Comparison of ENCODE assay signal across 8 cellular contexts in the genomic region with DNA sequence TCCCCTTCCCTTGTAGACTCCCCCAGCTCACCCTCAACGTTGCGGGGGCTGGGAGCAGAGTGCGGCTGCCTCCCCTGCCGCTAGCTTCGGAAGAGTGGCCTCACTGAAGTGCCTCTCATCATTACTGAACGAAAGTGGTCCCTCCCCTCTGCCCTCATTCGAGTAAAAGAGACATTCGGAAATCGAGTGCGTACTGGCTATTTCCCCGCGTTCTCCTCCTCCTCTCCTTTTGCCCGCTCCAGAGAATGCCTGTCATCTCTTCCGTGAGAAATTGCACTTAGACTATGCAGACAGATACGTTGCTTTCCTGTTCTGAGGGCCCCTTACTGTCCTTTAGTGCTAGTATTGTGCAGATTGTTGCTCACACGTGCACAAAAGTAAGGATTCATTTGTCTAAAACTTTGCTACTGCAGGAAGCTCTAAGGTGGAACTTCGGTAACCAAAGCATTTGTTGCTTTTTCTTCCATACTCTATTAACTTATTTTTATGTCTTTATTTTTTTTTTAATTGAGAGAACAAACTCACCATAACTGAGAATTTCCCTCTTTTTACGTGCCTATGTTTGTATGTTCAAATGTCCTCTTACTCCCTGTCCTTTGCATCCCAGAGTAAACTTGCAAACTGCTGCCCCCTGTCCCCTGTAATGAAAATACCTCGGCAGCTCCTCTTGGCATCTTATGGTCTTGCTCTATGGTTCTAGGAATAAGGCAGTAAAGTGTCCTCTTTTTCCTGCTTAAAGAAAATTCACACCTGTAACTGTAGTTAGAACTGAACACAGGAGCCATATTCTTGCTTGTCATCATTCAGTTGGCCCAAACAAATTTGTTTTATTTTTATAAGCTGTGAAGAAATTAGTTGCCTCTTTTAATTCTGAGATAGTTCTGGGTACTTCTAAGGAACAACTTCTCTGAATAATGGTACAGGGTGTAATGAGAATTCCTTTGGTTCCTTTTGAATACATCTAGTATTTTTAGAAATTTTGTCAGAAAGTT. TPM values are rescaled to one million over a fixed set of nuclear protein-coding genes. Genes with fewer than 3 reads are reported as not detected.
DNase-seq lines count a peak whose midpoint lies in the region; ATAC-seq and TF ChIP-seq lines count a peak whose summit lies in the region.

No MANE protein-coding gene starts in this region.

- H3K4me3 Mint-ChIP-seq in T-helper 1 cell treated with Interleukin-12 subunit alpha and Interleukin-12 subunit beta and Interleukin-4 antibody, amounts not matched to agents 30 μg/mL and 1 μg/mL, for 36 hours: peak overlapping the region; percentile 98
- peak overlapping the region; percentile 91 to 95 for H3K4me3 Mint-ChIP-seq in stimulated activated naive B cell treated with anti-CD40 and anti-IgM and Interleukin-4, amounts not matched to agents 10 μg/mL and 1 μg/mL and 100 μg/mL, for 72 hours

- peak overlapping the region; percentile 87 for H3K4me3 ChIP-seq in A673 (ENCODE audit: low read depth, low read length, poor library complexity, severe bottlenecking)

- intact Hi-C loops in A673 (cut with micrococcal nuclease; ENCODE audit: unreplicated experiment) (loop anchor here (2.0 to 5.0 kb wide), 2 partner anchors 62 to 380 kb away; no protein-coding TSS in a partner anchor), left colon (cut with DNase I, micrococcal nuclease) (loop anchor here in 1 of 2 donors (10.0 kb wide), 1 partner anchor 58 kb away; no protein-coding TSS in a partner anchor)

- H3K9me3 ChIP-seq in A673 (ENCODE audit: low read depth, low read length, poor library complexity, severe bottlenecking): no peaks in the 10 kb centered on the region

- peak overlapping the region; percentile 86 for H3K27ac ChIP-seq in A673 (ENCODE audit: low read depth, low read length, poor library complexity, severe bottlenecking)
- H3K27ac ChIP-seq in cingulate gyrus (ENCODE audit: low read depth, low read length): peak overlapping the region; percentile 85

- POLR2A ChIA-PET in A673 (lab: Charles Lee; ENCODE audit: low non-redundant PET): no interaction called here

- TF ChIP-seq CTCF in A673 (conservative IDR thresholded peaks at IDR 0.05; ENCODE audit: low read depth, low read length): peak; percentile 77

- no peaks in the 10 kb centered on the region for H3K4me1 ChIP-seq in A673 (ENCODE audit: insufficient read depth, low read length, poor library complexity, severe bottlenecking)

- DNase-seq in A673 (ENCODE audit: low spot score) (peak; percentile 79), NCI-H1105 treated with DMSO at 0.1 percent for 48 hours (lab: John Stamatoyannopoulos, UW) (peak; percentile 82), left colon (peak; percentile 41 to 56)
- DNase-seq in stimulated activated naive B cell treated with anti-CD40 and anti-IgM and Interleukin-4, amounts not matched to agents 10 μg/mL and 1 μg/mL and 100 μg/mL, for 72 hours: no peak

- CTCF ChIA-PET in A673 (lab: Charles Lee): interaction anchor here (1.1 kb wide), 1 partner anchor 62 kb away, joined by 3 read pairs; no protein-coding TSS in a partner anchor

- peaks cover 5% of the 10 kb centered on the region for H3K36me3 Mint-ChIP-seq in T-helper 1 cell treated with Interleukin-12 subunit alpha and Interleukin-12 subunit beta and Interleukin-4 antibody, amounts not matched to agents 30 μg/mL and 1 μg/mL, for 36 hours (ENCODE audit: low read depth)
- H3K36me3 Mint-ChIP-seq in stimulated activated naive B cell treated with anti-CD40 and anti-IgM and Interleukin-4, amounts not matched to agents 10 μg/mL and 1 μg/mL and 100 μg/mL, for 72 hours: peaks cover 1 to 8% of the 10 kb centered on the region in 2 donors

- H3K27ac Mint-ChIP-seq in T-helper 1 cell treated with Interleukin-12 subunit alpha and Interleukin-12 subunit beta and Interleukin-4 antibody, amounts not matched to agents 30 μg/mL and 1 μg/mL, for 36 hours: peak overlapping the region; percentile 95
- H3K27ac Mint-ChIP-seq in stimulated activated naive B cell treated with anti-CD40 and anti-IgM and Interleukin-4, amounts not matched to agents 10 μg/mL and 1 μg/mL and 100 μg/mL, for 72 hours: peak overlapping the region; percentile 93

- H3K27me3 ChIP-seq in A673 (replicated peaks; ENCODE audit: insufficient read depth, low read depth, low read length, poor library complexity): no peaks in the 10 kb centered on the region

- no peaks in the 10 kb centered on the region for H3K9me3 Mint-ChIP-seq in T-helper 1 cell treated with Interleukin-12 subunit alpha and Interleukin-12 subunit beta and Interleukin-4 antibody, amounts not matched to agents 30 μg/mL and 1 μg/mL, for 36 hours
- H3K9me3 Mint-ChIP-seq in stimulated activated naive B cell treated with anti-CD40 and anti-IgM and Interleukin-4, amounts not matched to agents 10 μg/mL and 1 μg/mL and 100 μg/mL, for 72 hours: no peaks in the 10 kb centered on the region

- BruUV-seq in A673 (replicated peaks; lab: Mats Ljungman, UMichigan): no TSS peak

- H3K4me1 Mint-ChIP-seq in T-helper 1 cell treated with Interleukin-12 subunit alpha and Interleukin-12 subunit beta and Interleukin-4 antibody, amounts not matched to agents 30 μg/mL and 1 μg/mL, for 36 hours (ENCODE audit: low read depth): peaks cover 18% of the 10 kb centered on the region
- H3K4me1 Mint-ChIP-seq in stimulated activated naive B cell treated with anti-CD40 and anti-IgM and Interleukin-4, amounts not matched to agents 10 μg/mL and 1 μg/mL and 100 μg/mL, for 72 hours: peaks cover 21 to 34% of the 10 kb centered on the region in 2 donors

- peak; percentile 2 for TF ChIP-seq POLR2A in GM10847 (IDR thresholded peaks at IDR 0.05; ENCODE audit: extremely low read depth, insufficient read length)

- H3K27me3 Mint-ChIP-seq in T-helper 1 cell treated with Interleukin-12 subunit alpha and Interleukin-12 subunit beta and Interleukin-4 antibody, amounts not matched to agents 30 μg/mL and 1 μg/mL, for 36 hours (ENCODE audit: low read depth): peaks cover 25% of the 10 kb centered on the region
- peaks cover 0 to 5% of the 10 kb centered on the region in 2 donors for H3K27me3 Mint-ChIP-seq in stimulated activated naive B cell treated with anti-CD40 and anti-IgM and Interleukin-4, amounts not matched to agents 10 μg/mL and 1 μg/mL and 100 μg/mL, for 72 hours

- ATAC-seq in HG02759 (IDR thresholded peaks at IDR 0.05; ENCODE audit: unreplicated experiment): peak; percentile 33
- peak; percentile 46 for ATAC-seq in left colon
- ATAC-seq in stimulated activated naive B cell treated with anti-CD40 and anti-IgM and Interleukin-4, amounts not matched to agents 10 μg/mL and 1 μg/mL and 100 μg/mL, for 72 hours (replicated peaks): peak; percentile 62 to 67

- peaks cover 4% of the 10 kb centered on the region for H3K36me3 ChIP-seq in A673 (ENCODE audit: insufficient read depth, low read length, poor library complexity, severe bottlenecking)

RNA-seq across cellular contexts. Expression of a gene that starts 1.1 kb away (rescaled TPM):
- total RNA-seq in A673 (2021): 37.1 and 51.2 TPM in 2 replicates
- 10 to 100 TPM; 40.7 to 43.2 TPM for total RNA-seq in left colon
